ENCODE assay signal across 1 cellular context in genomic region chr15:77118787-77119410, GRCh38.
A peak's percentile ranks its signal among the peaks of the same experiment; 100 is the strongest.
TF ChIP-seq lines count a peak whose summit lies in the region.

No MANE protein-coding gene starts in this region.

TF ChIP-seq in HepG2, 621 proteins besides CTCF, POLR2A, EP300 and RAD21:
- TF ChIP-seq ZHX1 (CRISPR knock-in tag; IDR thresholded peaks at IDR 0.05; ENCODE audit: low read depth), result no peak
- peak; percentile 84 for TF ChIP-seq SMC3 (IDR thresholded peaks at IDR 0.05; ENCODE audit: low read length)
- no peak for TF ChIP-seq RBM39 (IDR thresholded peaks at IDR 0.05; ENCODE audit: low read depth, low read length, poor library complexity, severe bottlenecking)
- TF ChIP-seq ZNF577 (CRISPR knock-in tag; IDR thresholded peaks at IDR 0.05; ENCODE audit: borderline replicate concordance, low read depth), result no peak
- TF ChIP-seq ZNF446 (CRISPR knock-in tag; IDR thresholded peaks at IDR 0.05), result no peak
- no peak for TF ChIP-seq HOXA3 (CRISPR knock-in tag; IDR thresholded peaks at IDR 0.05)
- TF ChIP-seq STAT6 (CRISPR knock-in tag; IDR thresholded peaks at IDR 0.05; ENCODE audit: borderline replicate concordance), result no peak
- TF ChIP-seq ZFP41 (CRISPR knock-in tag; IDR thresholded peaks at IDR 0.05; ENCODE audit: borderline replicate concordance), result no peak
- no peak for TF ChIP-seq IKZF1 (IDR thresholded peaks at IDR 0.05)
- peak; percentile 87 for TF ChIP-seq STAG1 (CRISPR knock-in tag; IDR thresholded peaks at IDR 0.05)
